In the genomic region with DNA sequence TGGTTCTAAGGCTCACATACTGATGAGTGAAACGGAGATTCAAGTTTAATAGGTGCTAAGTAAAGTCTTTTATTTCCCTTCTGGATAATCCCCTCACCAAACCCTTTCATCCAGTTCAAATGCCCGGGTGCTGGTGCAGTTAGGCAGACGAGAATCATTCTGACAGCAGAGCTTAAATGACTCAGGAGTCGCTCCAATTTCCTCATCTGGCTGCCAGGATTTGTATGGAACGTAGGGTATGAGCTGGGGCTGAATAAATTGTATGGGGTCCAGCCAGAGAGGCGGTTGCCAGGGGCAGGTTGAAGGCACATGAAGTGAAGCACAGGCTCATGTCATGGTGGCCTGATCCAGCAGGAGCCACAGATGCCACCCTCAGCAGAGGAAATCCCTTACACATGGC, we compare ENCODE assay signal across 22 cellular contexts.
"Had no signal": no experiment of that assay in that cellular context is flagged by ENCODE, and none has a peak within 500 bp of the region (broad histone marks: within the 10 kb centered on the region; RNA-seq: fewer than 3 reads in every experiment).

No MANE protein-coding gene starts in this region.

- H3K27ac ChIP-seq: RWPE1 had no signal

- DNase-seq: IMR-90, Karpas-422, KG1, MM.1S, NCI-H1092 treated with DMSO at 0.1 percent for 48 hours, NCI-H1436, NCI-H187, NCI-H2029, NCI-H2081 treated with DMSO at 0.1 percent for 48 hours, NCI-H2171, NCI-H226, NCI-H446, NCI-H510A, NCI-H524 treated with DMSO at 0.1 percent for 48 hours, NCI-H69, NCI-H774, PC-3, SHP77 had no signal

- ATAC-seq: HepG2, Panc1, PC-3, SK-N-SH treated with all-trans-retinoic acid at 6 μM for 48 hours had no signal
